In genomic region chr9:135221951-135222631, GRCh38 we compare ENCODE assay signal across 20 cellular contexts.
DNase-seq lines count a peak whose midpoint lies in the region; ATAC-seq, FAIRE-seq and TF ChIP-seq lines count a peak whose summit lies in the region.
"Had no signal": no experiment of that assay in that cellular context is flagged by ENCODE, and none has a peak within 500 bp of the region (broad histone marks: within the 10 kb centered on the region; RNA-seq: fewer than 3 reads in every experiment).

No MANE protein-coding gene starts in this region.

- H2AFZ ChIP-seq in HepG2 (ENCODE audit: low read length): no peak overlapping the region
- H2AFZ ChIP-seq: GM23248, PC-9 had no signal

- H3K36me3 ChIP-seq in left ventricle myocardium inferior (no peaks in the 10 kb centered on the region), HepG2 (replicated peaks in 1 of 2; ENCODE audit: control insufficient read depth in 1 of 2, insufficient read depth in 2 of 2, low read length in 2 of 2) (no peaks in the 10 kb centered on the region), upper lobe of right lung (no peaks in the 10 kb centered on the region)
- H3K36me3 ChIP-seq: upper lobe of left lung had no signal

- no peak for TF ChIP-seq RAD21 in HepG2 (CRISPR knock-in tag; IDR thresholded peaks at IDR 0.05)

- no peaks in the 10 kb centered on the region for H3K4me1 Mint-ChIP-seq in osteocyte (ENCODE audit: unreplicated experiment)
- H3K4me1 Mint-ChIP-seq: activated CD4-positive, alpha-beta T cell treated with anti-CD3 and anti-CD28 coated beads, Interleukin-2, amount 10 ng/mL, durations not matched to agents 24 days and 14 days; naive thymus-derived CD4-positive, alpha-beta T cell; stimulated activated memory B cell treated with anti-CD40 and anti-IgM and Interleukin-4, amounts not matched to agents 10 μg/mL and 1 μg/mL and 100 μg/mL, for 72 hours had no signal

- H3K4me3 ChIP-seq in left ventricle myocardium inferior (no peak overlapping the region), HepG2 (replicated peaks in 1 of 3; ENCODE audit: insufficient read depth in 1 of 3, low read depth in 2 of 3, low read length in 3 of 3) (no peak overlapping the region), upper lobe of right lung (no peak overlapping the region)
- H3K4me3 ChIP-seq: GM23248, PC-9, upper lobe of left lung had no signal

- TF ChIP-seq EP300 in HepG2 (IDR thresholded peaks at IDR 0.05; ENCODE audit: low read depth in 2 of 2, low read length in 2 of 2) (no peak), HepG2 (CRISPR knock-in tag; IDR thresholded peaks at IDR 0.05; ENCODE audit: borderline replicate concordance) (no peak)

- intact Hi-C loops in left ventricle myocardium superior (cut with micrococcal nuclease): no loop called here
- intact Hi-C loops in left ventricle myocardium inferior (cut with micrococcal nuclease): no loop called here
- intact Hi-C loops in HepG2 (cut with micrococcal nuclease; ENCODE audit: unreplicated experiment): no loop called here
- intact Hi-C loops in upper lobe of right lung (cut with DNase I): no loop called here

- H3K27me3 ChIP-seq in left ventricle myocardium inferior (ENCODE audit: low read depth): peaks cover 86% of the 10 kb centered on the region
- H3K27me3 ChIP-seq in HepG2 (ENCODE audit: control insufficient read depth in 1 of 2, insufficient read depth in 2 of 2, low read length in 2 of 2): peaks cover 11 to 56% of the 10 kb centered on the region in 2 experiments; a peak in 3 of 5 replicates
- peaks cover 17% of the 10 kb centered on the region for H3K27me3 ChIP-seq in upper lobe of right lung
- H3K27me3 ChIP-seq: upper lobe of left lung had no signal

- H3K27ac ChIP-seq in left ventricle myocardium inferior (replicated peaks) (no peak overlapping the region), HepG2 (ENCODE audit: extremely low read length, insufficient read depth, low read length) (no peak overlapping the region), upper lobe of right lung (no peak overlapping the region)
- H3K27ac ChIP-seq: GM23248, PC-9, upper lobe of left lung had no signal

- H3K4me1 ChIP-seq in left ventricle myocardium inferior (peaks cover 8% of the 10 kb centered on the region), HepG2 (ENCODE audit: insufficient read depth, low read length) (no peaks in the 10 kb centered on the region), upper lobe of right lung (peaks cover 12% of the 10 kb centered on the region)

- no peak overlapping the region for H3K27ac Mint-ChIP-seq in osteocyte (ENCODE audit: unreplicated experiment)
- H3K27ac Mint-ChIP-seq: activated CD4-positive, alpha-beta T cell treated with anti-CD3 and anti-CD28 coated beads, Interleukin-2, amount 10 ng/mL, durations not matched to agents 24 days and 14 days; activated naive CD4-positive, alpha-beta T cell treated with anti-CD3 and anti-CD28 coated beads, Interleukin-2, amount 50 U/mL, for 72 hours; naive thymus-derived CD4-positive, alpha-beta T cell; stimulated activated memory B cell treated with anti-CD40 and anti-IgM and Interleukin-4, amounts not matched to agents 10 μg/mL and 1 μg/mL and 100 μg/mL, for 72 hours had no signal

- no peak for FAIRE-seq in HepG2 (lab: Jason Lieb, UNC)

- CTCF ChIA-PET in HepG2 (lab: Yijun Ruan, JAX; ENCODE audit: low intra/inter-chr PET ratio, low total read pairs): no interaction called here

- H4K20me1 ChIP-seq in HepG2 (ENCODE audit: insufficient read depth, low read length): no peaks in the 10 kb centered on the region

- no peaks in the 10 kb centered on the region for H3K9me3 Mint-ChIP-seq in osteocyte (ENCODE audit: unreplicated experiment)
- H3K9me3 Mint-ChIP-seq: activated CD4-positive, alpha-beta T cell treated with anti-CD3 and anti-CD28 coated beads, Interleukin-2, amount 10 ng/mL, durations not matched to agents 24 days and 14 days; activated naive CD4-positive, alpha-beta T cell treated with anti-CD3 and anti-CD28 coated beads, Interleukin-2, amount 50 U/mL, for 72 hours; naive thymus-derived CD4-positive, alpha-beta T cell; stimulated activated memory B cell treated with anti-CD40 and anti-IgM and Interleukin-4, amounts not matched to agents 10 μg/mL and 1 μg/mL and 100 μg/mL, for 72 hours had no signal

- H3K9ac ChIP-seq in HepG2 (ENCODE audit: insufficient read depth, low read depth, low read length): no peak overlapping the region
- H3K9ac ChIP-seq: GM23248 had no signal

- no peak for TF ChIP-seq CTCF in left ventricle myocardium inferior (IDR thresholded peaks at IDR 0.05; ENCODE audit: borderline replicate concordance)
- TF ChIP-seq CTCF in HepG2 (CRISPR knock-in tag; IDR thresholded peaks at IDR 0.05): no peak
- no peak for TF ChIP-seq CTCF in upper lobe of right lung (IDR thresholded peaks at IDR 0.05)
- no peak for TF ChIP-seq CTCF in osteocyte (IDR thresholded peaks at IDR 0.05)

- peaks cover 1% of the 10 kb centered on the region for H3K27me3 Mint-ChIP-seq in osteocyte (ENCODE audit: unreplicated experiment)

- H3K79me2 ChIP-seq in HepG2 (ENCODE audit: insufficient read depth, low read length): no peaks in the 10 kb centered on the region

- in situ Hi-C loops in HepG2 (cut with HindIII; ENCODE audit: extremely low pct_ligation_motif_present, low pct_unique_long_range_greater_than_20kb): no loop called here

- ATAC-seq in left ventricle myocardium superior (no peak), HepG2 (peak; percentile 56), upper lobe of right lung (no peak), GM18498 (IDR thresholded peaks at IDR 0.05; ENCODE audit: unreplicated experiment) (no peak)
- ATAC-seq: activated naive CD4-positive, alpha-beta T cell treated with anti-CD3 and anti-CD28 coated beads, Interleukin-2, amount 50 U/mL, for 72 hours; left lobe of liver; naive thymus-derived CD4-positive, alpha-beta T cell; stimulated activated memory B cell treated with anti-CD40 and anti-IgM and Interleukin-4, amounts not matched to agents 10 μg/mL and 1 μg/mL and 100 μg/mL, for 72 hours had no signal

- H3K9me3 ChIP-seq in left ventricle myocardium inferior (replicated peaks): no peaks in the 10 kb centered on the region
- no peaks in the 10 kb centered on the region for H3K9me3 ChIP-seq in HepG2 (ENCODE audit: low read length)
- no peaks in the 10 kb centered on the region for H3K9me3 ChIP-seq in upper lobe of right lung
- H3K9me3 ChIP-seq: upper lobe of left lung had no signal

- no peak for TF ChIP-seq POLR2A in HepG2 (IDR thresholded peaks at IDR 0.05; ENCODE audit: insufficient read depth in 1 of 2, low read depth in 2 of 2, low read length in 2 of 2)

- no peak overlapping the region for H3K4me2 ChIP-seq in HepG2 (ENCODE audit: low read depth, low read length)
- H3K4me2 ChIP-seq: PC-9 had no signal

- WGBS in HepG2 (ENCODE audit: low lambda C conversion rate): 0% methylated on average over 4 of the region's 16 CpGs

- H3K4me3 Mint-ChIP-seq in osteocyte (ENCODE audit: unreplicated experiment): no peak overlapping the region
- H3K4me3 Mint-ChIP-seq: activated CD4-positive, alpha-beta T cell treated with anti-CD3 and anti-CD28 coated beads, Interleukin-2, amount 10 ng/mL, durations not matched to agents 24 days and 14 days; naive thymus-derived CD4-positive, alpha-beta T cell; stimulated activated memory B cell treated with anti-CD40 and anti-IgM and Interleukin-4, amounts not matched to agents 10 μg/mL and 1 μg/mL and 100 μg/mL, for 72 hours had no signal

- BruUV-seq in HepG2 (replicated peaks; lab: Mats Ljungman, UMichigan): no TSS peak

- peak; percentile 15 for DNase-seq in left ventricle myocardium superior
- no peak for DNase-seq in left ventricle myocardium inferior
- peak; percentile 26 for DNase-seq in SK-N-DZ (ENCODE audit: low spot score)
- no peak for DNase-seq in HepG2 (ENCODE audit: low spot score)
- DNase-seq in upper lobe of right lung: peak; percentile 59
- DNase-seq in osteocyte (ENCODE audit: extremely low spot score, unreplicated experiment): no peak
- no peak for DNase-seq in HuH-7.5 (ENCODE audit: low spot score)
- DNase-seq: activated CD4-positive, alpha-beta T cell treated with anti-CD3 and anti-CD28 coated beads, Interleukin-2, amount 10 ng/mL, durations not matched to agents 24 days and 14 days; activated T-cell treated with anti-CD3 and anti-CD28 coated beads, Interleukin-2, amount 50 U/mL, for 1 hour; GM23248; IMR-90; naive thymus-derived CD4-positive, alpha-beta T cell; NCI-H1105; NCI-H446 treated with DMSO at 0.1 percent for 48 hours; PC-9 had no signal

- POLR2A ChIA-PET in HepG2 (lab: Yijun Ruan, JAX): no interaction called here

- H3K36me3 Mint-ChIP-seq in osteocyte (ENCODE audit: unreplicated experiment): no peaks in the 10 kb centered on the region
- H3K36me3 Mint-ChIP-seq: activated naive CD4-positive, alpha-beta T cell treated with anti-CD3 and anti-CD28 coated beads, Interleukin-2, amount 50 U/mL, for 72 hours; naive thymus-derived CD4-positive, alpha-beta T cell; stimulated activated memory B cell treated with anti-CD40 and anti-IgM and Interleukin-4, amounts not matched to agents 10 μg/mL and 1 μg/mL and 100 μg/mL, for 72 hours had no signal

TF ChIP-seq in HepG2, 621 proteins besides CTCF, POLR2A, EP300 and RAD21 (continues in another document):
- no peak for TF ChIP-seq HIVEP1 (CRISPR knock-in tag; IDR thresholded peaks at IDR 0.05)
- TF ChIP-seq NAIF1 (CRISPR knock-in tag; IDR thresholded peaks at IDR 0.05; ENCODE audit: borderline replicate concordance): no peak
- TF ChIP-seq, protein P1, sequence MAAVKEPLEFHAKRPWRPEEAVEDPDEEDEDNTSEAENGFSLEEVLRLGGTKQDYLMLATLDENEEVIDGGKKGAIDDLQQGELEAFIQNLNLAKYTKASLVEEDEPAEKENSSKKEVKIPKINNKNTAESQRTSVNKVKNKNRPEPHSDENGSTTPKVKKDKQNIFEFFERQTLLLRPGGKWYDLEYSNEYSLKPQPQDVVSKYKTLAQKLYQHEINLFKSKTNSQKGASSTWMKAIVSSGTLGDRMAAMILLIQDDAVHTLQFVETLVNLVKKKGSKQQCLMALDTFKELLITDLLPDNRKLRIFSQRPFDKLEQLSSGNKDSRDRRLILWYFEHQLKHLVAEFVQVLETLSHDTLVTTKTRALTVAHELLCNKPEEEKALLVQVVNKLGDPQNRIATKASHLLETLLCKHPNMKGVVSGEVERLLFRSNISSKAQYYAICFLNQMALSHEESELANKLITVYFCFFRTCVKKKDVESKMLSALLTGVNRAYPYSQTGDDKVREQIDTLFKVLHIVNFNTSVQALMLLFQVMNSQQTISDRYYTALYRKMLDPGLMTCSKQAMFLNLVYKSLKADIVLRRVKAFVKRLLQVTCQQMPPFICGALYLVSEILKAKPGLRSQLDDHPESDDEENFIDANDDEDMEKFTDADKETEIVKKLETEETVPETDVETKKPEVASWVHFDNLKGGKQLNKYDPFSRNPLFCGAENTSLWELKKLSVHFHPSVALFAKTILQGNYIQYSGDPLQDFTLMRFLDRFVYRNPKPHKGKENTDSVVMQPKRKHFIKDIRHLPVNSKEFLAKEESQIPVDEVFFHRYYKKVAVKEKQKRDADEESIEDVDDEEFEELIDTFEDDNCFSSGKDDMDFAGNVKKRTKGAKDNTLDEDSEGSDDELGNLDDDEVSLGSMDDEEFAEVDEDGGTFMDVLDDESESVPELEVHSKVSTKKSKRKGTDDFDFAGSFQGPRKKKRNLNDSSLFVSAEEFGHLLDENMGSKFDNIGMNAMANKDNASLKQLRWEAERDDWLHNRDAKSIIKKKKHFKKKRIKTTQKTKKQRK (IDR thresholded peaks at IDR 0.05; ENCODE audit: low read length): no peak
- TF ChIP-seq TCF7L2 (IDR thresholded peaks at IDR 0.05; ENCODE audit: low read depth, low read length): no peak

Comparison
In these comparisons a context has a peak if more than half of its experiments do, and no peak if none do; other contexts are left out.
1. DNase-seq: peak in left ventricle myocardium superior (single experiment), SK-N-DZ (single experiment) and upper lobe of right lung (single experiment); none in left ventricle myocardium inferior (single experiment), HepG2 (single experiment), osteocyte (single experiment) and HuH-7.5 (single experiment).